8 cellular contexts compared by ENCODE assay signal in genomic region chr2:178194600-178195389, GRCh38. TPM values are rescaled to one million over a fixed set of nuclear protein-coding genes. Genes with fewer than 3 reads are reported as not detected.
DNase-seq lines count a peak whose midpoint lies in the region; ATAC-seq lines count a peak whose summit lies in the region.

No MANE protein-coding gene starts in this region.

- H3K27me3 ChIP-seq in CD4-positive, CD25-positive, alpha-beta regulatory T cell (ENCODE audit: control insufficient read depth, insufficient read depth, low read length): peaks cover 47% of the 10 kb centered on the region
- peaks cover 52% of the 10 kb centered on the region for H3K27me3 ChIP-seq in HUES48 (ENCODE audit: control insufficient read depth, insufficient read depth, low read length)

- H3K4me1 Mint-ChIP-seq in CD4-positive, CD25-positive, alpha-beta regulatory T cell: peaks cover 0 to 13% (median 5%) of the 10 kb centered on the region in 4 donors
- peaks cover 18% of the 10 kb centered on the region for H3K4me1 Mint-ChIP-seq in T-helper 1 cell treated with Interleukin-12 subunit alpha and Interleukin-12 subunit beta and Interleukin-4 antibody, amounts not matched to agents 30 μg/mL and 1 μg/mL, for 36 hours (ENCODE audit: low read depth)
- H3K4me1 Mint-ChIP-seq in dendritic cell treated with granulocyte-macrophage colony-stimulating factor and Interleukin-4, amounts not matched to agents 40 ng/mL and 50 ng/mL, for 4 days (ENCODE audit: low read depth): peaks cover 12% of the 10 kb centered on the region

- H3K9me3 ChIP-seq in CD4-positive, CD25-positive, alpha-beta regulatory T cell (ENCODE audit: control insufficient read depth in 2 of 2, low read length in 2 of 2): no peaks in the 10 kb centered on the region
- H3K9me3 ChIP-seq in HUES48 (ENCODE audit: control insufficient read depth, insufficient read depth, low read length): no peaks in the 10 kb centered on the region

- no peak overlapping the region for H3K27ac ChIP-seq in CD4-positive, CD25-positive, alpha-beta regulatory T cell (ENCODE audit: insufficient read depth, low read length, poor library complexity, severe bottlenecking)
- H3K27ac ChIP-seq in HUES48 (ENCODE audit: low read depth, low read length): peak overlapping the region; percentile 65

- peaks cover 71% of the 10 kb centered on the region for H3K27me3 Mint-ChIP-seq in CD4-positive, CD25-positive, alpha-beta regulatory T cell
- H3K27me3 Mint-ChIP-seq in T-helper 1 cell treated with Interleukin-12 subunit alpha and Interleukin-12 subunit beta and Interleukin-4 antibody, amounts not matched to agents 30 μg/mL and 1 μg/mL, for 36 hours (ENCODE audit: low read depth): peaks cover 74% of the 10 kb centered on the region
- H3K27me3 Mint-ChIP-seq in dendritic cell treated with granulocyte-macrophage colony-stimulating factor and Interleukin-4, amounts not matched to agents 40 ng/mL and 50 ng/mL, for 4 days: peaks cover 68% of the 10 kb centered on the region

- 0 out of 2 replicates have a peak overlapping the region, but pooled peaks have one; percentile 7 for H3K9ac ChIP-seq in HUES48 (ENCODE audit: low read depth, low read length)

- H3K4me3 ChIP-seq in CD4-positive, CD25-positive, alpha-beta regulatory T cell (ENCODE audit: low read depth, low read length): peak overlapping the region; percentile 27
- peak overlapping the region; percentile 75 for H3K4me3 ChIP-seq in HUES48 (ENCODE audit: low read depth, low read length)

- intact Hi-C loops in dendritic cell treated with granulocyte-macrophage colony-stimulating factor and Interleukin-4, amounts not matched to agents 40 ng/mL and 50 ng/mL, for 4 days (cut with micrococcal nuclease): loop anchor here (5.0 kb wide), 1 partner anchor 83 kb away; no protein-coding TSS in a partner anchor

- H3K4me1 ChIP-seq in CD4-positive, CD25-positive, alpha-beta regulatory T cell (ENCODE audit: control insufficient read depth, insufficient read depth, low read length, poor library complexity, severe bottlenecking): peaks cover 19% of the 10 kb centered on the region
- H3K4me1 ChIP-seq in HUES48 (ENCODE audit: control insufficient read depth, insufficient read depth, low read length): peaks cover 13% of the 10 kb centered on the region

- no peaks in the 10 kb centered on the region for H3K9me3 Mint-ChIP-seq in CD4-positive, CD25-positive, alpha-beta regulatory T cell
- no peaks in the 10 kb centered on the region for H3K9me3 Mint-ChIP-seq in T-helper 1 cell treated with Interleukin-12 subunit alpha and Interleukin-12 subunit beta and Interleukin-4 antibody, amounts not matched to agents 30 μg/mL and 1 μg/mL, for 36 hours
- H3K9me3 Mint-ChIP-seq in dendritic cell treated with granulocyte-macrophage colony-stimulating factor and Interleukin-4, amounts not matched to agents 40 ng/mL and 50 ng/mL, for 4 days: no peaks in the 10 kb centered on the region

- no peak for ATAC-seq in CD4-positive, CD25-positive, alpha-beta regulatory T cell (ENCODE audit: low read depth in 2 of 2)
- ATAC-seq in GM19397 (IDR thresholded peaks at IDR 0.05; ENCODE audit: unreplicated experiment) (peak; percentile 19), left lobe of liver (peak; percentile 29), HG02840 (IDR thresholded peaks at IDR 0.05; ENCODE audit: low FRiP score, unreplicated experiment) (no peak)

- no peaks in the 10 kb centered on the region for H3K36me3 Mint-ChIP-seq in CD4-positive, CD25-positive, alpha-beta regulatory T cell
- H3K36me3 Mint-ChIP-seq in T-helper 1 cell treated with Interleukin-12 subunit alpha and Interleukin-12 subunit beta and Interleukin-4 antibody, amounts not matched to agents 30 μg/mL and 1 μg/mL, for 36 hours (ENCODE audit: low read depth): no peaks in the 10 kb centered on the region
- H3K36me3 Mint-ChIP-seq in dendritic cell treated with granulocyte-macrophage colony-stimulating factor and Interleukin-4, amounts not matched to agents 40 ng/mL and 50 ng/mL, for 4 days (ENCODE audit: low read depth): no peaks in the 10 kb centered on the region

- no peaks in the 10 kb centered on the region for H3K36me3 ChIP-seq in CD4-positive, CD25-positive, alpha-beta regulatory T cell (ENCODE audit: control insufficient read depth, insufficient read depth, low read length)
- H3K36me3 ChIP-seq in HUES48 (ENCODE audit: control insufficient read depth, insufficient read depth, low read length): no peaks in the 10 kb centered on the region

- DNase-seq in CD4-positive, CD25-positive, alpha-beta regulatory T cell: no peak
- DNase-seq in left lobe of liver (ENCODE audit: low spot score): peak; percentile 53
- peak; percentile 37 for DNase-seq in stimulated activated CD8-positive, alpha-beta memory T cell treated with anti-CD3 and anti-CD28 coated beads, Interleukin-4, amount 100 ng/mL, for 48 hours

- peak overlapping the region; percentile 57 to 88 (median 72) for H3K4me3 Mint-ChIP-seq in CD4-positive, CD25-positive, alpha-beta regulatory T cell
- peak overlapping the region; percentile 75 for H3K4me3 Mint-ChIP-seq in T-helper 1 cell treated with Interleukin-12 subunit alpha and Interleukin-12 subunit beta and Interleukin-4 antibody, amounts not matched to agents 30 μg/mL and 1 μg/mL, for 36 hours
- peak overlapping the region; percentile 78 for H3K4me3 Mint-ChIP-seq in dendritic cell treated with granulocyte-macrophage colony-stimulating factor and Interleukin-4, amounts not matched to agents 40 ng/mL and 50 ng/mL, for 4 days

- no peak overlapping the region for H3K27ac Mint-ChIP-seq in CD4-positive, CD25-positive, alpha-beta regulatory T cell
- no peak overlapping the region for H3K27ac Mint-ChIP-seq in T-helper 1 cell treated with Interleukin-12 subunit alpha and Interleukin-12 subunit beta and Interleukin-4 antibody, amounts not matched to agents 30 μg/mL and 1 μg/mL, for 36 hours
- H3K27ac Mint-ChIP-seq in dendritic cell treated with granulocyte-macrophage colony-stimulating factor and Interleukin-4, amounts not matched to agents 40 ng/mL and 50 ng/mL, for 4 days: no peak overlapping the region

RNA-seq across cellular contexts. Expression of gene OSBPL6, which starts 0.5 kb away (rescaled TPM):
- not detected for total RNA-seq in CD4-positive, CD25-positive, alpha-beta regulatory T cell
- polyA plus RNA-seq in CD4-positive, CD25-positive, alpha-beta regulatory T cell: under 1 TPM in 1 of 4 donors, not detected in 3; 0.34 TPM
- 1.8 TPM for total RNA-seq in left lobe of liver

Comparison
In these comparisons a context has a peak if more than half of its experiments do, and no peak if none do; other contexts are left out.
1. ATAC-seq: peak in GM19397 (single experiment) and left lobe of liver (single experiment); none in CD4-positive, CD25-positive, alpha-beta regulatory T cell (0 of 2) and HG02840 (single experiment).
2. DNase-seq: peak in left lobe of liver (single experiment) and stimulated activated CD8-positive, alpha-beta memory T cell treated with anti-CD3 and anti-CD28 coated beads, Interleukin-4, amount 100 ng/mL, for 48 hours (single experiment); none in CD4-positive, CD25-positive, alpha-beta regulatory T cell (0 of 3).
3. Peak in every context shown above with its lines, with median percentiles within 50 percentile points of each other: H3K4me3 Mint-ChIP-seq.